Comparison of ENCODE assay signal across 8 cellular contexts in genomic region chr2:31233741-31234689, GRCh38. TPM values are rescaled to one million over a fixed set of nuclear protein-coding genes. Genes with fewer than 3 reads are reported as not detected.
DNase-seq lines count a peak whose midpoint lies in the region; ATAC-seq, FAIRE-seq and TF ChIP-seq lines count a peak whose summit lies in the region.

TSS of gene EHD3 (plus strand) at chr2:31234152. CDS start at chr2:31234622, 470 bp downstream.

- no peaks in the 10 kb centered on the region for H3K36me3 ChIP-seq in DND-41 (ENCODE audit: insufficient read depth, low read length)
- no peaks in the 10 kb centered on the region; the same call in 1 of the 2 replicates for H3K36me3 ChIP-seq in GM23338 (ENCODE audit: insufficient read depth)
- H3K36me3 ChIP-seq in SK-N-MC (ENCODE audit: insufficient read depth, low read length), result no peaks in the 10 kb centered on the region
- no peaks in the 10 kb centered on the region for H3K36me3 ChIP-seq in pancreas
- no peaks in the 10 kb centered on the region for H3K36me3 ChIP-seq in tibial artery

- TF ChIP-seq CTCF in DND-41 (IDR thresholded peaks at IDR 0.05; ENCODE audit: borderline replicate concordance, extremely low read depth, low read length, poor library complexity, severe bottlenecking) (peak; percentile 49), GM23338 (conservative IDR thresholded peaks at IDR 0.05; ENCODE audit: low read depth in 2 of 2) (peak; percentile 68 to 87), LNCaP clone FGC (IDR thresholded peaks at IDR 0.05; ENCODE audit: control insufficient read depth, extremely low read depth, insufficient read depth) (peak; percentile 67), pancreas (IDR thresholded peaks at IDR 0.05) (peak; percentile 25 to 60 (median 36)), tibial artery (IDR thresholded peaks at IDR 0.05) (peak; percentile 61 to 67)

- peaks cover 26% of the 10 kb centered on the region for H3K4me1 ChIP-seq in DND-41 (ENCODE audit: insufficient read depth, low read length)
- peaks cover 16% of the 10 kb centered on the region for H3K4me1 ChIP-seq in GM23338 (ENCODE audit: insufficient read depth)
- H3K4me1 ChIP-seq in pancreas, result no peaks in the 10 kb centered on the region
- H3K4me1 ChIP-seq in tibial artery, result peaks cover 0 to 44% (median 32%) of the 10 kb centered on the region in 4 donors

- peaks cover 10% of the 10 kb centered on the region for H3K27me3 Mint-ChIP-seq in GM23338 (ENCODE audit: insufficient read depth, low read depth, poor library complexity)
- peaks cover 15% of the 10 kb centered on the region for H3K27me3 Mint-ChIP-seq in activated naive CD8-positive, alpha-beta T cell treated with anti-CD3 and anti-CD28 coated beads, Interleukin-2, amount 10 ng/mL, durations not matched to agents 7 days and 5 days

- H3K27me3 ChIP-seq in DND-41 (ENCODE audit: insufficient read depth, low read length, poor library complexity) (no peaks in the 10 kb centered on the region), GM23338 (ENCODE audit: insufficient read depth) (peaks cover 10% of the 10 kb centered on the region), pancreas (peaks cover 0 to 4% (median 0%) of the 10 kb centered on the region in 4 donors), tibial artery (no peaks in the 10 kb centered on the region)

- peak; percentile 100 for ATAC-seq in DND-41 (ENCODE audit: insufficient read depth, low read depth)
- peak; percentile 99 for ATAC-seq in GM23338
- ATAC-seq in activated naive CD8-positive, alpha-beta T cell treated with anti-CD3 and anti-CD28 coated beads, Interleukin-2, amount 10 ng/mL, durations not matched to agents 7 days and 5 days (ENCODE audit: low read depth), result peak; percentile 98
- ATAC-seq in Right ventricle myocardium superior (ENCODE audit: poor library complexity), result peak; percentile 94
- peak; percentile 98 to 99 (median 99) for ATAC-seq in pancreas

- FAIRE-seq in pancreas (lab: Jason Lieb, UNC), result no peak

- H3K9ac ChIP-seq in DND-41 (ENCODE audit: low read depth, low read length) (peak within 1 kb of the TSS; percentile 53), SK-N-MC (ENCODE audit: insufficient read length) (no peak within 1 kb of the TSS)

- H2AFZ ChIP-seq in DND-41 (ENCODE audit: low read depth, low read length) (peak within 1 kb of the TSS; percentile 93), GM23338 (peak within 1 kb of the TSS; percentile 94)

- H3K9me3 ChIP-seq in DND-41 (ENCODE audit: insufficient read depth, low read length, severe bottlenecking) (no peaks in the 10 kb centered on the region), SK-N-MC (ENCODE audit: low read depth, low read length) (no peaks in the 10 kb centered on the region), pancreas (no peaks in the 10 kb centered on the region), tibial artery (no peaks in the 10 kb centered on the region)

- H3K79me2 ChIP-seq in DND-41 (ENCODE audit: insufficient read depth, low read length) (no peaks in the 10 kb centered on the region), GM23338 (replicated peaks; ENCODE audit: insufficient read depth) (peaks cover 5% of the 10 kb centered on the region; the same call in 1 of the 2 replicates)

- no peak within 1 kb of the TSS for H3K27ac Mint-ChIP-seq in GM23338
- H3K27ac Mint-ChIP-seq in activated naive CD8-positive, alpha-beta T cell treated with anti-CD3 and anti-CD28 coated beads, Interleukin-2, amount 10 ng/mL, durations not matched to agents 7 days and 5 days, result peak within 1 kb of the TSS; percentile 0

- H3K9me3 Mint-ChIP-seq in GM23338, result no peaks in the 10 kb centered on the region
- H3K9me3 Mint-ChIP-seq in activated naive CD8-positive, alpha-beta T cell treated with anti-CD3 and anti-CD28 coated beads, Interleukin-2, amount 10 ng/mL, durations not matched to agents 7 days and 5 days, result no peaks in the 10 kb centered on the region

- H3F3A ChIP-seq in GM23338 (replicated peaks; ENCODE audit: low read depth), result no peaks in the 10 kb centered on the region

- H3K36me3 Mint-ChIP-seq in GM23338 (ENCODE audit: low read depth), result no peaks in the 10 kb centered on the region
- no peaks in the 10 kb centered on the region for H3K36me3 Mint-ChIP-seq in activated naive CD8-positive, alpha-beta T cell treated with anti-CD3 and anti-CD28 coated beads, Interleukin-2, amount 10 ng/mL, durations not matched to agents 7 days and 5 days

- H3K4me1 Mint-ChIP-seq in GM23338, result peaks cover 22% of the 10 kb centered on the region
- H3K4me1 Mint-ChIP-seq in activated naive CD8-positive, alpha-beta T cell treated with anti-CD3 and anti-CD28 coated beads, Interleukin-2, amount 10 ng/mL, durations not matched to agents 7 days and 5 days, result peaks cover 8% of the 10 kb centered on the region

- WGBS in pancreas, 2 donors, result 3% methylated on average over 74 of the region's 74 CpGs

- H3K27ac ChIP-seq in DND-41 (ENCODE audit: low read length) (peak within 1 kb of the TSS; percentile 57), GM23338 (ENCODE audit: low read depth) (no peak within 1 kb of the TSS), SK-N-MC (no peak within 1 kb of the TSS), pancreas (no peak within 1 kb of the TSS), tibial artery (peak within 1 kb of the TSS; percentile 66 to 82)

- H3K4me3 ChIP-seq in DND-41 (ENCODE audit: low read depth in 1 of 2, low read length in 2 of 2) (peak within 1 kb of the TSS; percentile 18 to 65; a peak in 3 of 4 replicates), GM23338 (peak within 1 kb of the TSS; percentile 77), LNCaP clone FGC (ENCODE audit: low read depth, low read length) (peak within 1 kb of the TSS; percentile 73), SK-N-MC (peak within 1 kb of the TSS; percentile 69), pancreas (peak within 1 kb of the TSS; percentile 34 to 77 (median 58)), tibial artery (peak within 1 kb of the TSS; percentile 54 to 63)

- DNase-seq in DND-41, result peak; percentile 86
- peak; percentile 98 for DNase-seq in GM23338 (ENCODE audit: low spot score)
- DNase-seq in LNCaP clone FGC (ENCODE audit: low read depth), result peak; percentile 69
- DNase-seq in SK-N-MC (ENCODE audit: low read depth, low spot score), result no peak
- peak; percentile 83 for DNase-seq in activated naive CD8-positive, alpha-beta T cell treated with anti-CD3 and anti-CD28 coated beads, Interleukin-2, amount 10 ng/mL, durations not matched to agents 7 days and 5 days
- DNase-seq in Right ventricle myocardium superior, result peak; percentile 93
- DNase-seq in pancreas, result peak; percentile 80 to 93 (median 85)
- DNase-seq in tibial artery, result peak; percentile 84 to 93

- H3K4me2 ChIP-seq in DND-41 (ENCODE audit: insufficient read depth, low read length) (peak within 1 kb of the TSS; percentile 81), GM23338 (peak within 1 kb of the TSS; percentile 93)

- peak within 1 kb of the TSS; percentile 75 for H3K4me3 Mint-ChIP-seq in GM23338
- peak within 1 kb of the TSS; percentile 68 for H3K4me3 Mint-ChIP-seq in activated naive CD8-positive, alpha-beta T cell treated with anti-CD3 and anti-CD28 coated beads, Interleukin-2, amount 10 ng/mL, durations not matched to agents 7 days and 5 days

- H4K20me1 ChIP-seq in DND-41 (ENCODE audit: insufficient read depth, low read length), result no peaks in the 10 kb centered on the region
- no peaks in the 10 kb centered on the region; the same call in 1 of the 2 replicates for H4K20me1 ChIP-seq in GM23338 (replicated peaks; ENCODE audit: insufficient read depth)

- POLR2A ChIA-PET in activated naive CD8-positive, alpha-beta T cell treated with anti-CD3 and anti-CD28 coated beads, Interleukin-2, amount 10 ng/mL, durations not matched to agents 7 days and 5 days (lab: Charles Lee), result interaction anchor here (0.6 to 0.7 kb wide), 2 partner anchors 242 to 1087 kb away, joined by 3 read pairs; partner anchors contain the start of gene YPEL5

- intact Hi-C loops in Right ventricle myocardium superior (cut with DNase I), result loop anchor here (10.0 kb wide), 1 partner anchor 91 kb away; no protein-coding TSS in a partner anchor
- intact Hi-C loops in pancreas (cut with DNase I), result no loop called here
- intact Hi-C loops in tibial artery (cut with DNase I; ENCODE audit: low total_unique reads), result loop anchor here (5.0 to 10.0 kb wide), 3 partner anchors 98 to 1089 kb away; partner anchors contain the start of genes LBH and YPEL5

- H3K9me2 ChIP-seq in GM23338 (ENCODE audit: insufficient read depth), result no peaks in the 10 kb centered on the region

RNA-seq across cellular contexts. Expression of gene EHD3, which starts in this region (rescaled TPM):
- 11.9 and 12.6 TPM in 2 replicates for total RNA-seq in GM23338 (2014; rRNA removed; shearing (Covaris generic))
- polyA plus RNA-seq in GM23338 (2016; fragmentation: Nextera tagmentation; extraction: Ambion mirVana) (2.8 and 3.3 TPM in 2 replicates), pancreas (1 to 10 TPM in 1 of 2 donors, under 1 TPM in 1; 0.84 to 1.7 TPM)
- total RNA-seq in activated naive CD8-positive, alpha-beta T cell treated with anti-CD3 and anti-CD28 coated beads, Interleukin-2, amount 10 ng/mL, durations not matched to agents 7 days and 5 days, result 1 to 10 TPM; 1.5 to 1.6 TPM
- total RNA-seq in Right ventricle myocardium superior (23.0 TPM), pancreas (1 to 10 TPM in 2 of 6 donors, under 1 TPM in 4; 0.46 to 3.5 (median 0.79) TPM)

Comparison
In these comparisons a context has a peak if more than half of its experiments do, and no peak if none do; other contexts are left out.
1. H3K27ac ChIP-seq: peak in DND-41 (single experiment) and tibial artery (2 of 2); none in GM23338 (single experiment), SK-N-MC (single experiment) and pancreas (0 of 4).
2. intact Hi-C loops: an anchor here in Right ventricle myocardium superior (10.0 kb wide) and tibial artery (5.0 to 10.0 kb wide); none called in pancreas.
3. Peak in every context shown above with its lines, with median percentiles within 50 percentile points of each other: ATAC-seq, H3K4me3 ChIP-seq and CTCF ChIP-seq.